8 cellular contexts compared by ENCODE assay signal in the genomic region with DNA sequence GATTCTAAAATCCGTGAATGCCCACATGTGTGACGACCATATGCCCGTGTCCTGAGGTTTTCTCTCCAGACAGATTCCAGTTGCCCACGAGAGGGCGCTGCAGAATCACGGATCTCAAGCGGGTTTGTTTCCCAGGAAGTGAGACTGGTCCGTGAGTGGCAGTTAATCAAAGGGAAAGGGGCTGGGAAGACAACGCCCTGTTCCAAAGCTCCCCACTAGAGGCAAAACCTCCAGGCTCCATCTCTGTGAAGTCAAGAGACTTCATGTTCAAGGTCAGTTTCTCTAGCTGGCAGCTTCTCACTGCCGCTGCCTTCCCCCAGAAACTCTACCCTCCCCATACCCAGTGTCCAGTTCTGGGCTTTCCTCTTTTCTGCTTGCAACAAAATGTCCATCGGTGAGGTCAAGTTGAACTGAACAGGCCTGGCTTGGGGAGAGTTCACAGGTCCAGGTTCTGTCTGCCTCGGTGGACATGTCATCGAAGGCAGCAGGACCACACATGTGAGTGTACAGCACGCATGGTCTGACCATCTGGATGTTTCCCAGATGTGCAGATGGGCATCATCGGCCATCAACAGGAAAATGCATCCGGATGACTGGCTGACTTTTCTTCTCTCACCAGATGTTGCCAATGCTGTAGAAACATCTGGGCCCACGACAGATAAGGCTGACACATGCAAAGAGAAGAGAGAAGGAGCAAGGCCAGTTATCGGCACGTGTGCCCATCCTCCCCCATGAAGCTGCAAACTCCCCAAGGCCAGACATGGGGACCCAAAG. TPM values are rescaled to one million over a fixed set of nuclear protein-coding genes. Genes with fewer than 3 reads are reported as not detected.
A peak's percentile ranks its signal among the peaks of the same experiment; 100 is the strongest.
DNase-seq lines count a peak whose midpoint lies in the region; ATAC-seq lines count a peak whose summit lies in the region.

No MANE protein-coding gene starts in this region.

- no peak overlapping the region for H3K4me3 ChIP-seq in effector memory CD4-positive, alpha-beta T cell (ENCODE audit: insufficient read depth, low read depth, low read length, poor library complexity, severe bottlenecking)
- H3K4me3 ChIP-seq in mesendoderm (ENCODE audit: low read length): no peak overlapping the region

- H4K5ac ChIP-seq in mesendoderm (ENCODE audit: low read length): no peak overlapping the region

- DNase-seq in CD1c-positive myeloid dendritic cell (ENCODE audit: extremely low spot score) (peak; percentile 92), HT-29 (ENCODE audit: low spot score) (peak; percentile 98), NOMO-1 treated with dmso at 0.1 percent for 144 hours (lab: John Stamatoyannopoulos, UW; ENCODE audit: unreplicated experiment) (peak; percentile 46), mesendoderm (peak; percentile 96)
- peak; percentile 22 to 43 for DNase-seq in activated CD8-positive, alpha-beta memory T cell treated with anti-CD3 and anti-CD28 coated beads for 1 hour (ENCODE audit: extremely low read depth in 1 of 2, low read depth in 1 of 2)
- DNase-seq in effector memory CD4-positive, alpha-beta T cell: peak; percentile 29 to 64 (median 41)
- peak; percentile 29 to 41 for DNase-seq in stimulated activated CD8-positive, alpha-beta memory T cell treated with anti-CD3 and anti-CD28 coated beads, Interleukin-4, amount 100 ng/mL, for 1 hour (ENCODE audit: low read depth in 2 of 2, low spot score in 1 of 2)

- ATAC-seq in HG02870 (IDR thresholded peaks at IDR 0.05; ENCODE audit: unreplicated experiment): no peak

- H3K23ac ChIP-seq in mesendoderm (ENCODE audit: low read length): no peak overlapping the region

- H3K79me2 ChIP-seq in mesendoderm (ENCODE audit: control insufficient read depth, insufficient read depth, low read length): no peaks in the 10 kb centered on the region

- no peak overlapping the region for H3K4me2 ChIP-seq in mesendoderm (ENCODE audit: low read length)

- no peaks in the 10 kb centered on the region for H3K27me3 ChIP-seq in effector memory CD4-positive, alpha-beta T cell (replicated peaks; ENCODE audit: control insufficient read depth, insufficient read depth, low read length, poor library complexity, severe bottlenecking)
- no peaks in the 10 kb centered on the region for H3K27me3 ChIP-seq in mesendoderm (ENCODE audit: insufficient read depth, low read length, poor library complexity)

- no peak overlapping the region for H2AK5ac ChIP-seq in mesendoderm (ENCODE audit: low read length)

- no peak overlapping the region for H2BK5ac ChIP-seq in mesendoderm (ENCODE audit: low read length)

- H3K9ac ChIP-seq in mesendoderm (ENCODE audit: low read length): no peak overlapping the region

- no peak overlapping the region for H4K8ac ChIP-seq in mesendoderm (ENCODE audit: low read depth, low read length)

- H3K36me3 ChIP-seq in effector memory CD4-positive, alpha-beta T cell (ENCODE audit: control insufficient read depth, insufficient read depth, low read length): no peaks in the 10 kb centered on the region
- H3K36me3 ChIP-seq in mesendoderm (ENCODE audit: control insufficient read depth, insufficient read depth, low read length): no peaks in the 10 kb centered on the region

- no peak overlapping the region for H3K18ac ChIP-seq in mesendoderm (ENCODE audit: low read length)

- no peak overlapping the region for H3K27ac ChIP-seq in effector memory CD4-positive, alpha-beta T cell (ENCODE audit: insufficient read depth, low read length, poor library complexity, severe bottlenecking)
- H3K27ac ChIP-seq in mesendoderm (ENCODE audit: low read depth, low read length): no peak overlapping the region

- no peak overlapping the region for H2BK120ac ChIP-seq in mesendoderm (ENCODE audit: low read depth, low read length)

- no peaks in the 10 kb centered on the region for H3K79me1 ChIP-seq in mesendoderm (ENCODE audit: low read length)

- H3K9me3 ChIP-seq in effector memory CD4-positive, alpha-beta T cell (ENCODE audit: control insufficient read depth, low read length): no peaks in the 10 kb centered on the region

- H3K56ac ChIP-seq in mesendoderm (ENCODE audit: low read length): no peak overlapping the region

- H2BK15ac ChIP-seq in mesendoderm (replicated peaks; ENCODE audit: low read depth): no peak overlapping the region

- peaks cover 8% of the 10 kb centered on the region for H3K4me1 ChIP-seq in effector memory CD4-positive, alpha-beta T cell (ENCODE audit: control insufficient read depth, insufficient read depth, low read length, poor library complexity, severe bottlenecking)
- H3K4me1 ChIP-seq in mesendoderm (ENCODE audit: control insufficient read depth, low read depth, low read length): no peaks in the 10 kb centered on the region

- WGBS in mesendoderm (ENCODE audit: extremely low coverage, insufficient coverage, low lambda C conversion rate): no CpG with 5 or more reads among the region's 19 CpGs

- no peak overlapping the region for H3K4ac ChIP-seq in mesendoderm (ENCODE audit: low read depth, low read length)

RNA-seq across cellular contexts. Expression of gene NOX5, which starts 44.9 kb away (rescaled TPM):
- total RNA-seq in HT-29 (2014; rRNA removed; shearing (Covaris generic)): not detected in 2 replicates
- polyA plus RNA-seq in mesendoderm (2013, experiment 1 of 2): not detected
- polyA plus RNA-seq in mesendoderm (2013, experiment 2 of 2): not detected

Comparison
In these comparisons a context has a peak if more than half of its experiments do, and no peak if none do; other contexts are left out.
1. DNase-seq: peak in every context shown above with its lines; median percentile 98 in HT-29; 96 in mesendoderm; 92 in CD1c-positive myeloid dendritic cell; 46 in NOMO-1 treated with dmso at 0.1 percent for 144 hours; 41 in effector memory CD4-positive, alpha-beta T cell; 35 in stimulated activated CD8-positive, alpha-beta memory T cell treated with anti-CD3 and anti-CD28 coated beads, Interleukin-4, amount 100 ng/mL, for 1 hour; 32 in activated CD8-positive, alpha-beta memory T cell treated with anti-CD3 and anti-CD28 coated beads for 1 hour.